8 cellular contexts compared by ENCODE assay signal in the genomic region with DNA sequence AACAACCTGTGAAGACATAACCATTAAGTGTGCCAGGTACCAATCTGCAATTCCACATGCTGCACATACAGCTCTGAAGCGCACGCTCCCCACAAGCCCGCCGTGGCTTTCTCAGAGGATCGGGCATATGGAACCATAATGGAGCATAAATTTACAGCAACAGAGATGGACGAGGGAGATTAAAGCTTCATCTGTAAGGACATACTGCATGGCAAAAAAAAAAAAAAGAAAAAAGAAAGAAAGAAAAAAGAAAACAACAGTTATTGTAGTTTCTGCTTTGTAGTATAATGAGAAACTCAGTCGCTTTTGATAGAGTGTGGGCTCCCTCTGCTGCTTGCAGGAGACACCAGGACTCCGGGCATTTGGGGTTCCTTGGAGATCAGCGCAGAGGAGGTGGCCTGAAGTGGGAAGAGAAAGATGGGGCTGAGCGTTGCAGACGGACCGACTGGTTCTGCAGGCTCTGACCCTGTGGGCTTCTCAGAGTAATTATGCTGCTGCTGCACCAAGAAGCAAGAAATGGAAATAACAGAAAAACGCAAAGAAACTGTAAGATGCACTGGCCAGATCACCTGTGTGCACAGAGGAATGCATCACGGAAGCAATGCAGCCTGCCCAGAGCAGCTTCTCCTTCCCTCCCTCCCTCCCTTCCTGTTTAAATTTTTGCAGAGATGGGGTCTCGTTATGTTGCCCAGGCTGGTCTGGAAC. TPM values are rescaled to one million over a fixed set of nuclear protein-coding genes. Genes with fewer than 3 reads are reported as not detected.
DNase-seq lines count a peak whose midpoint lies in the region; ATAC-seq and TF ChIP-seq lines count a peak whose summit lies in the region.

No MANE protein-coding gene starts in this region.

- H3K4me1 ChIP-seq in Panc1 (ENCODE audit: control insufficient read depth, insufficient read depth, low read length) (no peaks in the 10 kb centered on the region), cardiac muscle cell (ENCODE audit: low read depth) (no peaks in the 10 kb centered on the region)

- H3K4me1 Mint-ChIP-seq in progenitor cell of endocrine pancreas (ENCODE audit: low read depth), result no peaks in the 10 kb centered on the region

- peaks cover 13% of the 10 kb centered on the region for H3K27me3 Mint-ChIP-seq in progenitor cell of endocrine pancreas

- H3K27me3 ChIP-seq in Panc1 (ENCODE audit: control insufficient read depth, insufficient read depth, low read length) (no peaks in the 10 kb centered on the region), cardiac muscle cell (peaks cover 22% of the 10 kb centered on the region)

- H3K27ac Mint-ChIP-seq in activated naive CD4-positive, alpha-beta T cell treated with anti-CD3 and anti-CD28 coated beads, Interleukin-2, amount 50 U/mL, for 72 hours, result no peak overlapping the region
- H3K27ac Mint-ChIP-seq in progenitor cell of endocrine pancreas, result no peak overlapping the region

- CTCF ChIA-PET in Panc1 (lab: Charles Lee), result interaction anchor here (0.6 to 1.9 kb wide), 18 partner anchors 12 to 1901 kb away, joined by 3 to 14 read pairs (median 5); no protein-coding TSS in a partner anchor

- TF ChIP-seq CTCF in Panc1 (IDR thresholded peaks at IDR 0.05) (peak; percentile 95), cardiac muscle cell (IDR thresholded peaks at IDR 0.05; ENCODE audit: low read depth, low read length) (peak; percentile 75), progenitor cell of endocrine pancreas (IDR thresholded peaks at IDR 0.05; ENCODE audit: unreplicated experiment) (peak; percentile 80)

- ATAC-seq in Panc1 (peak; percentile 97), HG02973 (IDR thresholded peaks at IDR 0.05; ENCODE audit: unreplicated experiment) (no peak), HG03378 (IDR thresholded peaks at IDR 0.05; ENCODE audit: unreplicated experiment) (no peak)
- ATAC-seq in activated naive CD4-positive, alpha-beta T cell treated with anti-CD3 and anti-CD28 coated beads, Interleukin-2, amount 50 U/mL, for 72 hours, result peak; percentile 67 to 87

- H3K4me3 ChIP-seq in Jurkat, Clone E6-1 (ENCODE audit: low read length), result no peak overlapping the region
- H3K4me3 ChIP-seq in Panc1 (ENCODE audit: low read depth in 2 of 2, low read length in 2 of 2) (peak overlapping the region; percentile 25 to 26), cardiac muscle cell (no peak overlapping the region)

- no peaks in the 10 kb centered on the region for H3K9me3 Mint-ChIP-seq in activated naive CD4-positive, alpha-beta T cell treated with anti-CD3 and anti-CD28 coated beads, Interleukin-2, amount 50 U/mL, for 72 hours
- peaks cover 3% of the 10 kb centered on the region for H3K9me3 Mint-ChIP-seq in progenitor cell of endocrine pancreas (ENCODE audit: low read depth)

- intact Hi-C loops in Panc1 (cut with micrococcal nuclease; ENCODE audit: unreplicated experiment), result loop anchor here (1.0 to 5.0 kb wide), 3 partner anchors 106 to 1888 kb away; no protein-coding TSS in a partner anchor

- H3K9me3 ChIP-seq in Panc1 (ENCODE audit: control insufficient read depth, insufficient read depth, low read depth, low read length) (no peaks in the 10 kb centered on the region), cardiac muscle cell (ENCODE audit: low read depth) (no peaks in the 10 kb centered on the region)

- no TSS peak for BruUV-seq in Panc1 (replicated peaks; lab: Mats Ljungman, UMichigan)

- in situ Hi-C loops in Panc1 (cut with HindIII; ENCODE audit: low pct_unique_long_range_greater_than_20kb, low sequenced_read_pairs), result no loop called here

- H3K27ac ChIP-seq in Panc1 (ENCODE audit: low read length) (no peak overlapping the region; the same call in 1 of the 2 replicates), cardiac muscle cell (no peak overlapping the region)

- POLR2A ChIA-PET in Panc1 (lab: Charles Lee), result interaction anchor here (0.6 kb wide), 1 partner anchor 400 kb away, joined by 3 read pairs; no protein-coding TSS in a partner anchor

- no peaks in the 10 kb centered on the region for H3K36me3 ChIP-seq in Panc1 (ENCODE audit: control insufficient read depth, insufficient read depth, low read length)
- no peaks in the 10 kb centered on the region for H3K36me3 ChIP-seq in cardiac muscle cell

- no peak overlapping the region for H3K4me3 Mint-ChIP-seq in progenitor cell of endocrine pancreas (ENCODE audit: low read depth)

- DNase-seq in Daoy (ENCODE audit: low read depth) (peak; percentile 72), Panc1 (ENCODE audit: low read depth, low spot score) (peak; percentile 52), cardiac muscle cell (ENCODE audit: low read depth in 1 of 2, low spot score in 1 of 2) (peak; percentile 59 to 72), progenitor cell of endocrine pancreas (ENCODE audit: low spot score, unreplicated experiment) (peak; percentile 26)
- peak; percentile 51 for DNase-seq in Jurkat, Clone E6-1 (ENCODE audit: low read depth, low spot score)
- peak in 1 of 2 donors; percentile 36 for DNase-seq in activated naive CD4-positive, alpha-beta T cell treated with anti-CD3 and anti-CD28 coated beads, Interleukin-2, amount 50 U/mL, for 72 hours (ENCODE audit: low spot score in 2 of 2)

- H3K36me3 Mint-ChIP-seq in activated naive CD4-positive, alpha-beta T cell treated with anti-CD3 and anti-CD28 coated beads, Interleukin-2, amount 50 U/mL, for 72 hours, result no peaks in the 10 kb centered on the region
- H3K36me3 Mint-ChIP-seq in progenitor cell of endocrine pancreas (ENCODE audit: insufficient read depth), result no peaks in the 10 kb centered on the region

RNA-seq across cellular contexts. Expression of gene PDCD5, which starts 10.8 kb away (rescaled TPM):
- total RNA-seq in Daoy (2014; rRNA removed; shearing (Covaris generic)), result 310 and 410 TPM in 2 replicates
- polyA plus RNA-seq in Jurkat, Clone E6-1 (2012; ENCODE audit: insufficient read depth, insufficient read length), result 296 TPM
- total RNA-seq in Panc1 (2021; ENCODE audit: unreplicated experiment) (246 TPM), cardiac muscle cell (236 and 250 TPM in 2 replicates), progenitor cell of endocrine pancreas (106 TPM in 2 replicates)
- polyA plus RNA-seq in Panc1 (2012; ENCODE audit: insufficient read length), result 464 TPM
- total RNA-seq in activated naive CD4-positive, alpha-beta T cell treated with anti-CD3 and anti-CD28 coated beads, Interleukin-2, amount 50 U/mL, for 72 hours, result 100 to 1,000 TPM in 1 of 2 donors, 10 to 100 TPM in 1; 68.3 to 121 TPM
- 245 and 275 TPM in 2 replicates for polyA plus RNA-seq in cardiac muscle cell

Comparison
In these comparisons a context has a peak if more than half of its experiments do, and no peak if none do; other contexts are left out.
1. H3K4me3 ChIP-seq: peak in Panc1 (2 of 2); none in Jurkat, Clone E6-1 (single experiment) and cardiac muscle cell (single experiment).
2. ATAC-seq: peak in Panc1 (single experiment) and activated naive CD4-positive, alpha-beta T cell treated with anti-CD3 and anti-CD28 coated beads, Interleukin-2, amount 50 U/mL, for 72 hours (2 of 2); none in HG02973 (single experiment) and HG03378 (single experiment).
3. Peak in every context shown above with its lines, with median percentiles within 50 percentile points of each other: CTCF ChIP-seq.